ENCODE assay signal across 14 cellular contexts in genomic region chr5:21398511-21398910, GRCh38.
DNase-seq lines count a peak whose midpoint lies in the region; ATAC-seq and TF ChIP-seq lines count a peak whose summit lies in the region.
"Had no signal": no experiment of that assay in that cellular context is flagged by ENCODE, and none has a peak within 500 bp of the region (broad histone marks: within the 10 kb centered on the region; RNA-seq: fewer than 3 reads in every experiment).

No MANE protein-coding gene starts in this region.

- H3K9me2 ChIP-seq in PC-3 (replicated peaks; ENCODE audit: low read length): no peaks in the 10 kb centered on the region

- DNase-seq in COLO668 (lab: John Stamatoyannopoulos, UW; ENCODE audit: unreplicated experiment) (peak; percentile 9), ELF-1 (ENCODE audit: low read depth, low spot score) (peak; percentile 26), NCI-H2171 (lab: John Stamatoyannopoulos, UW) (peak; percentile 80), SK-MEL-5 (ENCODE audit: low read depth, low spot score) (peak; percentile 48), substantia nigra (lab: John Stamatoyannopoulos, UW) (no peak), PC-3 (no peak)
- no peak for DNase-seq in stimulated activated CD8-positive, alpha-beta memory T cell treated with anti-CD3 and anti-CD28 coated beads, Interleukin-4, amount 100 ng/mL, for 48 hours
- DNase-seq: IMR-90, Kasumi-1, Peyer's patch, SIG-M5, SW 1271 had no signal

- no peak overlapping the region for H3K4me2 ChIP-seq in PC-3 (ENCODE audit: low read length)

- H3K27ac ChIP-seq in substantia nigra (ENCODE audit: low read depth, low read length, poor library complexity, severe bottlenecking) (no peak overlapping the region), PC-3 (ENCODE audit: low read length) (no peak overlapping the region)
- H3K27ac ChIP-seq: Peyer's patch had no signal

- no peaks in the 10 kb centered on the region for H3K27me3 ChIP-seq in PC-3 (ENCODE audit: low read length)
- H3K27me3 ChIP-seq: Peyer's patch had no signal

- no peak for TF ChIP-seq CTCF in PC-3 (conservative IDR thresholded peaks at IDR 0.05; ENCODE audit: low read depth, low read length)

- intact Hi-C loops in PC-3 (cut with micrococcal nuclease): no loop called here

- H3K4me3 ChIP-seq in PC-3 (ENCODE audit: low read length): no peak overlapping the region
- H3K4me3 ChIP-seq: HAP-1, Peyer's patch had no signal

- in situ Hi-C loops in SK-MEL-5 (cut with HindIII; ENCODE audit: low pct_unique_long_range_greater_than_20kb, low sequenced_read_pairs): no loop called here

- H3K4me1 ChIP-seq in PC-3 (ENCODE audit: insufficient read depth, low read length): no peaks in the 10 kb centered on the region
- H3K4me1 ChIP-seq: HAP-1, Peyer's patch had no signal

- H2AFZ ChIP-seq in PC-3 (ENCODE audit: low read length): no peak overlapping the region

- no peak for ATAC-seq in GM21526 (IDR thresholded peaks at IDR 0.05; ENCODE audit: low FRiP score, unreplicated experiment)
- no peak for ATAC-seq in PC-3

- no peaks in the 10 kb centered on the region for H3K36me3 ChIP-seq in PC-3 (ENCODE audit: low read depth, low read length)
- H3K36me3 ChIP-seq: HAP-1, Peyer's patch had no signal

- no peaks in the 10 kb centered on the region for H4K20me1 ChIP-seq in PC-3 (ENCODE audit: low read length)

- CTCF ChIA-PET in PC-3 (lab: Charles Lee): no interaction called here

- H3K9ac ChIP-seq in PC-3 (ENCODE audit: low read length): no peak overlapping the region

- no peaks in the 10 kb centered on the region for H3F3A ChIP-seq in PC-3 (ENCODE audit: low read length, unreplicated experiment)

- BruUV-seq in PC-3 (replicated peaks; lab: Mats Ljungman, UMichigan): no TSS peak

- POLR2A ChIA-PET in PC-3 (lab: Charles Lee; ENCODE audit: unreplicated experiment): no interaction called here

- no peaks in the 10 kb centered on the region for H3K79me2 ChIP-seq in PC-3 (ENCODE audit: low read length)

- no peaks in the 10 kb centered on the region for H3K9me3 ChIP-seq in PC-3 (ENCODE audit: low read length)
- H3K9me3 ChIP-seq: HAP-1, Peyer's patch had no signal

Comparison
In these comparisons a context has a peak if more than half of its experiments do, and no peak if none do; other contexts are left out.
1. DNase-seq: peak in COLO668 (single experiment), ELF-1 (single experiment), NCI-H2171 (single experiment) and SK-MEL-5 (single experiment); none in stimulated activated CD8-positive, alpha-beta memory T cell treated with anti-CD3 and anti-CD28 coated beads, Interleukin-4, amount 100 ng/mL, for 48 hours (single experiment), substantia nigra (0 of 49) and PC-3 (single experiment).